Comparison of ENCODE assay signal across 16 cellular contexts in genomic region chr1:226360106-226360746, GRCh38. TPM values are rescaled to one million over a fixed set of nuclear protein-coding genes. Genes with fewer than 3 reads are reported as not detected.
A peak's percentile ranks its signal among the peaks of the same experiment; 100 is the strongest.
DNase-seq lines count a peak whose midpoint lies in the region; ATAC-seq and TF ChIP-seq lines count a peak whose summit lies in the region.
"Had no signal": no experiment of that assay in that cellular context is flagged by ENCODE, and none has a peak within 500 bp of the region (broad histone marks: within the 10 kb centered on the region; RNA-seq: fewer than 3 reads in every experiment).

No MANE protein-coding gene starts in this region.

- no peaks in the 10 kb centered on the region for H3K4me1 Mint-ChIP-seq in effector memory CD8-positive, alpha-beta T cell (ENCODE audit: low read depth in 2 of 2)

- H3K36me3 ChIP-seq in brain microvascular endothelial cell (replicated peaks): peaks cover 29% of the 10 kb centered on the region

- TF ChIP-seq CTCF in omental fat pad (IDR thresholded peaks at IDR 0.05): no peak
- TF ChIP-seq CTCF in brain microvascular endothelial cell (IDR thresholded peaks at IDR 0.05; ENCODE audit: low read depth, low read length, missing control alignments): no peak

- no peak overlapping the region for H3K27ac ChIP-seq in brain microvascular endothelial cell
- H3K27ac ChIP-seq: BLaER1, stomach had no signal

- in situ Hi-C loops in brain microvascular endothelial cell (cut with HindIII; ENCODE audit: low pct_ligation_motif_present, low sequenced_read_pairs): no loop called here

- DNase-seq in HUDEP-2 (lab: John Stamatoyannopoulos, UW; ENCODE audit: unreplicated experiment in 76 of 76): peak in 43 of 76 experiments; percentile 4 to 81 (median 30)
- DNase-seq in hippocampal formation (lab: John Stamatoyannopoulos, UW): no peak
- no peak for DNase-seq in omental fat pad (ENCODE audit: low spot score)
- DNase-seq in brain microvascular endothelial cell: no peak
- no peak for DNase-seq in effector memory CD8-positive, alpha-beta T cell
- DNase-seq: activated CD8-positive, alpha-beta T cell treated with anti-CD3 and anti-CD28 coated beads for 36 hours; foreskin melanocyte; left cardiac atrium; NCI-H524; occipital lobe; stomach had no signal

- ATAC-seq in GM18505 (IDR thresholded peaks at IDR 0.05; ENCODE audit: unreplicated experiment) (peak; percentile 66), GM19468 (IDR thresholded peaks at IDR 0.05; ENCODE audit: extremely low read depth, unreplicated experiment) (peak; percentile 57), HG02943 (IDR thresholded peaks at IDR 0.05; ENCODE audit: low read depth, unreplicated experiment) (peak; percentile 78), omental fat pad (ENCODE audit: low FRiP score) (no peak)
- ATAC-seq in effector memory CD8-positive, alpha-beta T cell (replicated peaks): no peak
- ATAC-seq: activated CD8-positive, alpha-beta T cell treated with anti-CD3 and anti-CD28 coated beads for 36 hours; left cardiac atrium had no signal

- H3K27me3 ChIP-seq in brain microvascular endothelial cell (replicated peaks): no peaks in the 10 kb centered on the region
- H3K27me3 ChIP-seq: BLaER1, stomach had no signal

- no peak overlapping the region for H3K27ac Mint-ChIP-seq in effector memory CD8-positive, alpha-beta T cell
- H3K27ac Mint-ChIP-seq: activated CD8-positive, alpha-beta T cell treated with anti-CD3 and anti-CD28 coated beads for 36 hours; dendritic cell treated with granulocyte-macrophage colony-stimulating factor and Interleukin-4, amounts not matched to agents 40 ng/mL and 50 ng/mL, for 4 days had no signal

- H3K4me3 ChIP-seq in brain microvascular endothelial cell (ENCODE audit: low read depth, low read length): no peak overlapping the region
- H3K4me3 ChIP-seq: BLaER1, stomach had no signal

- no peak for TF ChIP-seq POLR2A in GM18505 (IDR thresholded peaks at IDR 0.05; ENCODE audit: borderline replicate concordance, extremely low read depth, insufficient read depth, insufficient read length)

- H3K36me3 Mint-ChIP-seq in effector memory CD8-positive, alpha-beta T cell (ENCODE audit: insufficient read depth): peaks cover 72% of the 10 kb centered on the region

- no peak overlapping the region for H3K4me3 Mint-ChIP-seq in effector memory CD8-positive, alpha-beta T cell
- H3K4me3 Mint-ChIP-seq: activated CD8-positive, alpha-beta T cell treated with anti-CD3 and anti-CD28 coated beads for 36 hours; dendritic cell treated with granulocyte-macrophage colony-stimulating factor and Interleukin-4, amounts not matched to agents 40 ng/mL and 50 ng/mL, for 4 days had no signal

- H3K9me3 Mint-ChIP-seq in effector memory CD8-positive, alpha-beta T cell: no peaks in the 10 kb centered on the region
- H3K9me3 Mint-ChIP-seq: activated CD8-positive, alpha-beta T cell treated with anti-CD3 and anti-CD28 coated beads for 36 hours; dendritic cell treated with granulocyte-macrophage colony-stimulating factor and Interleukin-4, amounts not matched to agents 40 ng/mL and 50 ng/mL, for 4 days had no signal

- no peaks in the 10 kb centered on the region for H3K27me3 Mint-ChIP-seq in effector memory CD8-positive, alpha-beta T cell
- H3K27me3 Mint-ChIP-seq: activated CD8-positive, alpha-beta T cell treated with anti-CD3 and anti-CD28 coated beads for 36 hours; dendritic cell treated with granulocyte-macrophage colony-stimulating factor and Interleukin-4, amounts not matched to agents 40 ng/mL and 50 ng/mL, for 4 days had no signal

RNA-seq across cellular contexts. Expression of gene PARP1, which starts 47.7 kb away (rescaled TPM):
- 10 to 100 TPM; 62.3 to 76.9 (median 63.4) TPM for total RNA-seq in omental fat pad

RNA-seq across cellular contexts. Expression of gene LIN9, which starts 51.3 kb away (rescaled TPM):
- 1 to 10 TPM; 1.6 to 6.0 (median 2.3) TPM for total RNA-seq in omental fat pad

Comparison
In these comparisons a context has a peak if more than half of its experiments do, and no peak if none do; other contexts are left out.
1. ATAC-seq: peak in GM18505 (single experiment), GM19468 (single experiment) and HG02943 (single experiment); none in omental fat pad (single experiment) and effector memory CD8-positive, alpha-beta T cell (single experiment).
2. DNase-seq: peak in HUDEP-2 (43 of 76); none in hippocampal formation (0 of 2), omental fat pad (single experiment), brain microvascular endothelial cell (single experiment) and effector memory CD8-positive, alpha-beta T cell (0 of 3).